Comparison of ENCODE assay signal across 3 cellular contexts in genomic region chr2:67158718-67159117, GRCh38.
"Had no signal": no experiment of that assay in that cellular context is flagged by ENCODE, and none has a peak within 500 bp of the region (broad histone marks: within the 10 kb centered on the region; RNA-seq: fewer than 3 reads in every experiment).

No MANE protein-coding gene starts in this region.

- H3K4me3 ChIP-seq: GM12878 had no signal

- DNase-seq: GDM1, GF-D8 had no signal

- ATAC-seq: GM12878 had no signal
